Comparison of ENCODE assay signal across 8 cellular contexts in genomic region chr13:111440492-111440891, GRCh38.
A peak's percentile ranks its signal among the peaks of the same experiment; 100 is the strongest.
DNase-seq lines count a peak whose midpoint lies in the region; ATAC-seq and TF ChIP-seq lines count a peak whose summit lies in the region.
"Not testable (repeated sequence)": the region's sequence is repeated elsewhere in the genome, so short reads cannot be mapped to it uniquely, and the experiment has no call there.

No MANE protein-coding gene starts in this region.

- H3F3A ChIP-seq in smooth muscle cell (ENCODE audit: low read depth) = not testable (repeated sequence)

- H3K4me3 Mint-ChIP-seq in brain = not testable (repeated sequence)

- peaks cover 2 to 16% (median 7%) of the 10 kb centered on the region in 5 experiments for H3K9me3 Mint-ChIP-seq in brain

- not testable (repeated sequence) for H3K9me3 ChIP-seq in NT2/D1 (ENCODE audit: insufficient read depth, low read length); WERI-Rb-1 (ENCODE audit: severe bottlenecking); heart right ventricle; smooth muscle cell (replicated peaks; ENCODE audit: low read depth)

- not testable (repeated sequence) for H2AFZ ChIP-seq in smooth muscle cell (ENCODE audit: low read depth)

- not testable (repeated sequence) for H3K36me3 ChIP-seq in NT2/D1 (ENCODE audit: insufficient read depth, insufficient read length, low read length); WERI-Rb-1; heart right ventricle; smooth muscle cell (ENCODE audit: low read depth)

- not testable (repeated sequence) for ATAC-seq in heart right ventricle

- peak; percentile 27 for DNase-seq in NT2/D1 (ENCODE audit: low read depth, low spot score)
- DNase-seq in WERI-Rb-1; heart right ventricle; smooth muscle cell (lab: John Stamatoyannopoulos, UW; ENCODE audit: unreplicated experiment): not testable (repeated sequence)

- not testable (repeated sequence) for H3K27ac Mint-ChIP-seq in brain

- not testable (repeated sequence) for H3K36me3 Mint-ChIP-seq in brain

- not testable (repeated sequence) for H3K4me3 ChIP-seq in GM12875 (ENCODE audit: low read depth, low read length); NT2/D1 (ENCODE audit: insufficient read length, low read depth); WERI-Rb-1 (ENCODE audit: low read depth, low read length); heart right ventricle; smooth muscle cell

- not testable (repeated sequence) for H3K9ac ChIP-seq in NT2/D1 (ENCODE audit: insufficient read length, low read depth); smooth muscle cell (ENCODE audit: low read depth)

- H3K4me1 Mint-ChIP-seq in brain = peaks cover 13% of the 10 kb centered on the region

- H3K4me1 ChIP-seq in NT2/D1 (ENCODE audit: insufficient read depth, insufficient read length); heart right ventricle; smooth muscle cell (ENCODE audit: low read depth): not testable (repeated sequence)

- H3K27me3 ChIP-seq in NT2/D1 (ENCODE audit: insufficient read depth, insufficient read length); smooth muscle cell (ENCODE audit: low read depth): not testable (repeated sequence)
- H3K27me3 ChIP-seq in WERI-Rb-1 (ENCODE audit: insufficient read depth, low read depth, severe bottlenecking) = peaks cover 93% of the 10 kb centered on the region
- H3K27me3 ChIP-seq in heart right ventricle = peaks cover 0 to 19% (median 6%) of the 10 kb centered on the region in 7 donors

- peak; percentile 53 for TF ChIP-seq CTCF in C4-2B (conservative IDR thresholded peaks at IDR 0.05)
- peak; percentile 45 for TF ChIP-seq CTCF in GM12875 (IDR thresholded peaks at IDR 0.05; ENCODE audit: borderline replicate concordance, insufficient read depth, low read depth, low read length)
- TF ChIP-seq CTCF in LNCAP (IDR thresholded peaks at IDR 0.05) = peak; percentile 7; the same call in 1 of the 2 replicates
- TF ChIP-seq CTCF in WERI-Rb-1 (IDR thresholded peaks at IDR 0.05; ENCODE audit: low read depth, low read length) = peak; percentile 51
- TF ChIP-seq CTCF in brain (conservative IDR thresholded peaks at IDR 0.05) = peak; percentile 9 to 24
- peak in 5 of 9 donors; percentile 8 to 23 (median 15) for TF ChIP-seq CTCF in heart right ventricle (IDR thresholded peaks at IDR 0.05)
- TF ChIP-seq CTCF in smooth muscle cell (IDR thresholded peaks at IDR 0.05; ENCODE audit: borderline replicate concordance, insufficient read depth, poor library complexity, severe bottlenecking) = peak; percentile 28

- intact Hi-C loops in heart right ventricle (cut with DNase I) = not testable (repeated sequence)

- H3K27ac ChIP-seq in C4-2B; WERI-Rb-1; heart right ventricle; smooth muscle cell (ENCODE audit: low read depth): not testable (repeated sequence)

- WGBS in heart right ventricle, 2 donors = 52 to 73% methylated on average over 1 of the region's 1 CpG
- WGBS in smooth muscle cell (ENCODE audit: low lambda C conversion rate) = 88% methylated on average over 1 of the region's 1 CpG

- H3K4me2 ChIP-seq in smooth muscle cell = not testable (repeated sequence)

- not testable (repeated sequence) for H3K79me2 ChIP-seq in smooth muscle cell (ENCODE audit: low read depth)

- H3K27me3 Mint-ChIP-seq in brain = peaks cover 11% of the 10 kb centered on the region

- H4K20me1 ChIP-seq in smooth muscle cell (ENCODE audit: low read depth) = not testable (repeated sequence)
